Comparison of ENCODE assay signal across 2 cellular contexts in the genomic region with DNA sequence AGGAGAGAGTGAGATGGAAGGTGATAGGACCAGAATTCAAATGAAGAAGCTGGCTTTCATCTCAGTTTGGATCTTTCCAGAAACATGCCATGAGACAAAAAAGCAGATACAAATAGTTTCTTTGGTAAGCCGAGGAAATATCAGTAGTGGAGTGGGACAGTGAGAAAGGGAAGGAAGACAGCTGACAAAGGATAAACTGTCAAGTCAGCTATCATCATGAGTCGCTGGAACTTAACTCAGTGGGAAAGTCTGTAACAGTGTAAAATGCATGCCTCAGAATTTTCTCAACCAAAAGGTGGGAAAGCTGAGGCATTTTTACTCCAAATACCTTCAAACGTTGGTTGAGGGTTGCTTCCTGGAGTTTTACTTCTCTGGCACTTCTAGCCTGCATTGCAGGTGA.
TF ChIP-seq lines count a peak whose summit lies in the region.

No MANE protein-coding gene starts in this region.

TF ChIP-seq in HepG2, 621 proteins besides CTCF, POLR2A, EP300 and RAD21:
- TF ChIP-seq, protein P1, sequence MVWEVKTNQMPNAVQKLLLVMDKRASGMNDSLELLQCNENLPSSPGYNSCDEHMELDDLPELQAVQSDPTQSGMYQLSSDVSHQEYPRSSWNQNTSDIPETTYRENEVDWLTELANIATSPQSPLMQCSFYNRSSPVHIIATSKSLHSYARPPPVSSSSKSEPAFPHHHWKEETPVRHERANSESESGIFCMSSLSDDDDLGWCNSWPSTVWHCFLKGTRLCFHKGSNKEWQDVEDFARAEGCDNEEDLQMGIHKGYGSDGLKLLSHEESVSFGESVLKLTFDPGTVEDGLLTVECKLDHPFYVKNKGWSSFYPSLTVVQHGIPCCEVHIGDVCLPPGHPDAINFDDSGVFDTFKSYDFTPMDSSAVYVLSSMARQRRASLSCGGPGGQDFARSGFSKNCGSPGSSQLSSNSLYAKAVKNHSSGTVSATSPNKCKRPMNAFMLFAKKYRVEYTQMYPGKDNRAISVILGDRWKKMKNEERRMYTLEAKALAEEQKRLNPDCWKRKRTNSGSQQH (CRISPR knock-in tag; IDR thresholded peaks at IDR 0.05; ENCODE audit: low read depth): no peak
- TF ChIP-seq, protein P2, sequence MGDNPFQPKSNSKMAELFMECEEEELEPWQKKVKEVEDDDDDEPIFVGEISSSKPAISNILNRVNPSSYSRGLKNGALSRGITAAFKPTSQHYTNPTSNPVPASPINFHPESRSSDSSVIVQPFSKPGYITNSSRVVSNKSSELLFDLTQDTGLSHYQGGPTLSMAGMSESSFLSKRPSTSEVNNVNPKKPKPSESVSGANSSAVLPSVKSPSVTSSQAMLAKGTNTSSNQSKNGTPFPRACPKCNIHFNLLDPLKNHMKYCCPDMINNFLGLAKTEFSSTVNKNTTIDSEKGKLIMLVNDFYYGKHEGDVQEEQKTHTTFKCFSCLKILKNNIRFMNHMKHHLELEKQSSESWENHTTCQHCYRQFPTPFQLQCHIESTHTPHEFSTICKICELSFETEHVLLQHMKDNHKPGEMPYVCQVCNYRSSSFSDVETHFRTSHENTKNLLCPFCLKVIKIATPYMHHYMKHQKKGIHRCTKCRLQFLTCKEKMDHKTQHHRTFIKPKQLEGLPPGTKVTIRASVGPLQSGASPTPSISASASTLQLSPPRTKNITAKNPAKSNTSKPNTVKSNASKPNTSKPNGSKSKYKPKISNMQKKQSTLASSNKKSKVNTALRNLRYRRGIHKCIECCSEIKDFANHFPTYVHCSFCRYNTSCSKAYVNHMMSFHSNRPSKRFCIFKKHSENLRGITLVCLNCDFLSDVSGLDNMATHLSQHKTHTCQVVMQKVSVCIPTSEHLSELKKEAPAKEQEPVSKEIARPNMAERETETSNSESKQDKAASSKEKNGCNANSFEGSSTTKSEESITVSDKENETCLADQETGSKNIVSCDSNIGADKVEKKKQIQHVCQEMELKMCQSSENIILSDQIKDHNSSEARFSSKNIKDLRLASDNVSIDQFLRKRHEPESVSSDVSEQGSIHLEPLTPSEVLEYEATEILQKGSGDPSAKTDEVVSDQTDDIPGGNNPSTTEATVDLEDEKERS (CRISPR knock-in tag; IDR thresholded peaks at IDR 0.05): no peak
- TF ChIP-seq MAFK (conservative IDR thresholded peaks at IDR 0.05 in 1 of 2, IDR thresholded peaks at IDR 0.05 in 1 of 2; ENCODE audit: low read length in 2 of 2) (peak; percentile 40 to 75; a peak in 3 of 4 replicates), ARID2 (CRISPR knock-in tag; IDR thresholded peaks at IDR 0.05; ENCODE audit: borderline replicate concordance) (no peak), SRY (CRISPR knock-in tag; IDR thresholded peaks at IDR 0.05) (no peak), U2AF1 (optimal IDR thresholded peaks at IDR 0.05; ENCODE audit: low read depth, low read length) (no peak), ZNF569 (CRISPR knock-in tag; IDR thresholded peaks at IDR 0.05; ENCODE audit: borderline replicate concordance) (no peak), MAFF (IDR thresholded peaks at IDR 0.05; ENCODE audit: low read depth, low read length) (peak; percentile 57), ZNF317 (CRISPR knock-in tag; IDR thresholded peaks at IDR 0.05) (0 out of 2 replicates have a peak, but pooled peaks have one; percentile 23), ZNF331 (CRISPR knock-in tag; IDR thresholded peaks at IDR 0.05) (no peak), MIXL1 (CRISPR knock-in tag; IDR thresholded peaks at IDR 0.05) (no peak)
- TF ChIP-seq, protein P3, sequence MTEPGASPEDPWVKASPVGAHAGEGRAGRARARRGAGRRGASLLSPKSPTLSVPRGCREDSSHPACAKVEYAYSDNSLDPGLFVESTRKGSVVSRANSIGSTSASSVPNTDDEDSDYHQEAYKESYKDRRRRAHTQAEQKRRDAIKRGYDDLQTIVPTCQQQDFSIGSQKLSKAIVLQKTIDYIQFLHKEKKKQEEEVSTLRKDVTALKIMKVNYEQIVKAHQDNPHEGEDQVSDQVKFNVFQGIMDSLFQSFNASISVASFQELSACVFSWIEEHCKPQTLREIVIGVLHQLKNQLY (CRISPR knock-in tag; IDR thresholded peaks at IDR 0.05): no peak
- TF ChIP-seq, protein P4, sequence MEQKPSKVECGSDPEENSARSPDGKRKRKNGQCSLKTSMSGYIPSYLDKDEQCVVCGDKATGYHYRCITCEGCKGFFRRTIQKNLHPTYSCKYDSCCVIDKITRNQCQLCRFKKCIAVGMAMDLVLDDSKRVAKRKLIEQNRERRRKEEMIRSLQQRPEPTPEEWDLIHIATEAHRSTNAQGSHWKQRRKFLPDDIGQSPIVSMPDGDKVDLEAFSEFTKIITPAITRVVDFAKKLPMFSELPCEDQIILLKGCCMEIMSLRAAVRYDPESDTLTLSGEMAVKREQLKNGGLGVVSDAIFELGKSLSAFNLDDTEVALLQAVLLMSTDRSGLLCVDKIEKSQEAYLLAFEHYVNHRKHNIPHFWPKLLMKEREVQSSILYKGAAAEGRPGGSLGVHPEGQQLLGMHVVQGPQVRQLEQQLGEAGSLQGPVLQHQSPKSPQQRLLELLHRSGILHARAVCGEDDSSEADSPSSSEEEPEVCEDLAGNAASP (CRISPR knock-in tag; IDR thresholded peaks at IDR 0.05; ENCODE audit: borderline replicate concordance): no peak

TF ChIP-seq in K562, 482 proteins besides CTCF, POLR2A, EP300 and RAD21:
- TF ChIP-seq PTRF (tag; IDR thresholded peaks at IDR 0.05) (no peak), ZNF316 (IDR thresholded peaks at IDR 0.05) (peak; percentile 23; the same call in 1 of the 2 replicates), STAT5A (IDR thresholded peaks at IDR 0.05; ENCODE audit: borderline replicate concordance, low read length) (no peak), SIN3B (IDR thresholded peaks at IDR 0.05; ENCODE audit: low read depth) (no peak)
- TF ChIP-seq, protein P5, sequence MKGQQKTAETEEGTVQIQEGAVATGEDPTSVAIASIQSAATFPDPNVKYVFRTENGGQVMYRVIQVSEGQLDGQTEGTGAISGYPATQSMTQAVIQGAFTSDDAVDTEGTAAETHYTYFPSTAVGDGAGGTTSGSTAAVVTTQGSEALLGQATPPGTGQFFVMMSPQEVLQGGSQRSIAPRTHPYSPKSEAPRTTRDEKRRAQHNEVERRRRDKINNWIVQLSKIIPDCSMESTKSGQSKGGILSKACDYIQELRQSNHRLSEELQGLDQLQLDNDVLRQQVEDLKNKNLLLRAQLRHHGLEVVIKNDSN (CRISPR knock-in tag; IDR thresholded peaks at IDR 0.05): no peak
- TF ChIP-seq, protein P6, sequence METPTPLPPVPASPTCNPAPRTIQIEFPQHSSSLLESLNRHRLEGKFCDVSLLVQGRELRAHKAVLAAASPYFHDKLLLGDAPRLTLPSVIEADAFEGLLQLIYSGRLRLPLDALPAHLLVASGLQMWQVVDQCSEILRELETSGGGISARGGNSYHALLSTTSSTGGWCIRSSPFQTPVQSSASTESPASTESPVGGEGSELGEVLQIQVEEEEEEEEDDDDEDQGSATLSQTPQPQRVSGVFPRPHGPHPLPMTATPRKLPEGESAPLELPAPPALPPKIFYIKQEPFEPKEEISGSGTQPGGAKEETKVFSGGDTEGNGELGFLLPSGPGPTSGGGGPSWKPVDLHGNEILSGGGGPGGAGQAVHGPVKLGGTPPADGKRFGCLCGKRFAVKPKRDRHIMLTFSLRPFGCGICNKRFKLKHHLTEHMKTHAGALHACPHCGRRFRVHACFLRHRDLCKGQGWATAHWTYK (CRISPR knock-in tag; IDR thresholded peaks at IDR 0.05): no peak
